37 cellular contexts compared by ENCODE assay signal in the genomic region with DNA sequence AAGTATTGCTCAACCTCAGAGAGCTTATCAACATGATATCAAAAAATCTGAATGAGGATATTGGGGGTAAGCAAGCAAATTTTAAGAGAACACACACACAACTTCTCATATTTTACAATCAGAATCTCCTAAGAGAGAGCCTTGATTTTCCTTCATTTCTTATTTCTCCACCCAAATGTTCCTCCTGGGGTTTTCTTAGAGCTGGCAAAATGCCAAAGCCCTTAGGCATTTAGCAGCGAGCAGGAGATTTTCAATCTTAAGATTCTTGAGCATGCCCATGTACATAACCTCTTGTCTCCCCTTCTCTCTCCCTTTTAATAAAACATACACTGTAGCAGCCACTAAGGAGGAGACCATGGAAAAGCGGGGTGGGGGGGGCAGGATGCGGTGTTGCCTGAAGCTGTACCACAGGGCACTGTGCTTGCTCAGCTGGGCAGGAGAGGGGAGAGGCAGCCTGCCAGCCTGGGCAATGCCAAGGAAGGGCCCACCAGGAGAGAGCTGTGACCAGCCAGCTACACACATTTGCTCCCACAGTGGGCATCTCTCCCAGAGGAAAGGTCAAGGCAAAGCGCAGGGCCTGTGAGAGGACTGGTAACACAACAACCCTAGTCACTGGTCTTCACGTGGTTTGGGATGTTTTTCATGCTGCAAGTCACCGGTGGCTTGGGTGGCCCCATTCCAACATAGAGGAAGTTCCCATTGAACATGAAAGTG. TPM values are rescaled to one million over a fixed set of nuclear protein-coding genes. Genes with fewer than 3 reads are reported as not detected.
DNase-seq lines count a peak whose midpoint lies in the region; ATAC-seq and TF ChIP-seq lines count a peak whose summit lies in the region.
"Had no signal": no experiment of that assay in that cellular context is flagged by ENCODE, and none has a peak within 500 bp of the region (broad histone marks: within the 10 kb centered on the region; RNA-seq: fewer than 3 reads in every experiment).

No MANE protein-coding gene starts in this region.

- H3K36me3 ChIP-seq in left ventricle myocardium inferior (no peaks in the 10 kb centered on the region), mesenchymal stem cell (ENCODE audit: control insufficient read depth in 1 of 2, insufficient read depth in 2 of 2, low read depth in 1 of 2, low read length in 2 of 2) (no peaks in the 10 kb centered on the region), prostate gland (no peaks in the 10 kb centered on the region)
- H3K36me3 ChIP-seq: BE2C, cardiac muscle cell, heart left ventricle, neutrophil, SJSA1, suprapubic skin, vagina, WERI-Rb-1 had no signal

- H3K4me2 ChIP-seq in mesenchymal stem cell (ENCODE audit: low read length, poor library complexity, severe bottlenecking): no peak overlapping the region

- WGBS in right cardiac atrium: 77% methylated on average over 6 of the region's 6 CpGs
- WGBS in mesenchymal stem cell: 79% methylated on average over 6 of the region's 6 CpGs
- 78% methylated on average over 6 of the region's 6 CpGs for WGBS in prostate gland

- H3K4me1 Mint-ChIP-seq in brain (peaks cover 47% of the 10 kb centered on the region), glutamatergic neuron (ENCODE audit: low read depth, unreplicated experiment) (peaks cover 11% of the 10 kb centered on the region)
- H3K4me1 Mint-ChIP-seq: activated T-helper 17 cell treated with anti-CD3 and anti-CD28 coated beads, Interleukin-2, amount 50 U/mL, for 72 hours; mesothelial cell of epicardium; naive thymus-derived CD4-positive, alpha-beta T cell; stimulated activated memory B cell treated with anti-CD40 and anti-IgM and Interleukin-4, amounts not matched to agents 10 μg/mL and 1 μg/mL and 100 μg/mL, for 72 hours had no signal

- H3K4me1 ChIP-seq in right cardiac atrium (ENCODE audit: control insufficient read depth, insufficient read depth, low read length): no peaks in the 10 kb centered on the region
- H3K4me1 ChIP-seq in left ventricle myocardium inferior: peaks cover 12% of the 10 kb centered on the region
- H3K4me1 ChIP-seq in mesenchymal stem cell (ENCODE audit: control insufficient read depth, insufficient read depth, low read depth, low read length): peaks cover 9% of the 10 kb centered on the region
- no peaks in the 10 kb centered on the region for H3K4me1 ChIP-seq in prostate gland (replicated peaks)
- H3K4me1 ChIP-seq: BE2C had no signal

- H3K27ac ChIP-seq in right cardiac atrium (ENCODE audit: low read length) (no peak overlapping the region), left ventricle myocardium inferior (replicated peaks) (no peak overlapping the region), mesenchymal stem cell (ENCODE audit: low read length, poor library complexity, severe bottlenecking) (no peak overlapping the region), prostate gland (no peak overlapping the region)
- H3K27ac ChIP-seq: cardiac muscle cell, heart left ventricle, neutrophil, RWPE1, SJSA1, suprapubic skin, vagina, WERI-Rb-1 had no signal

- no peak overlapping the region for H2BK15ac ChIP-seq in mesenchymal stem cell (ENCODE audit: low read depth, poor library complexity, severe bottlenecking)

- no peak overlapping the region for H4K91ac ChIP-seq in mesenchymal stem cell (ENCODE audit: low read length)

- H2BK5ac ChIP-seq in mesenchymal stem cell (ENCODE audit: low read depth, low read length, poor library complexity, severe bottlenecking): no peak overlapping the region

- no peak overlapping the region for H3K23ac ChIP-seq in mesenchymal stem cell (ENCODE audit: low read length in 2 of 2)

- H3K4me3 ChIP-seq in right cardiac atrium (ENCODE audit: low read length) (no peak overlapping the region), left ventricle myocardium inferior (no peak overlapping the region), mesenchymal stem cell (ENCODE audit: insufficient read depth in 1 of 2, low read depth in 1 of 2, low read length in 2 of 2) (no peak overlapping the region), prostate gland (no peak overlapping the region)
- H3K4me3 ChIP-seq: cardiac muscle cell, heart left ventricle, SJSA1, suprapubic skin, vagina had no signal

- H2BK120ac ChIP-seq in mesenchymal stem cell (ENCODE audit: low read depth, low read length): no peak overlapping the region

- H3K18ac ChIP-seq in mesenchymal stem cell (ENCODE audit: low read depth in 1 of 2, low read length in 2 of 2): no peak overlapping the region

- H3K9ac ChIP-seq in mesenchymal stem cell (ENCODE audit: low read length): no peak overlapping the region

- H3K4ac ChIP-seq in mesenchymal stem cell (ENCODE audit: low read depth in 1 of 2, low read length in 2 of 2): no peak overlapping the region

- H3K4me3 Mint-ChIP-seq in brain (peak overlapping the region in 3 of 5 experiments; percentile 24 to 74 (median 65)), glutamatergic neuron (ENCODE audit: unreplicated experiment) (no peak overlapping the region)
- H3K4me3 Mint-ChIP-seq: activated T-helper 17 cell treated with anti-CD3 and anti-CD28 coated beads, Interleukin-2, amount 50 U/mL, for 72 hours; CD8-positive, alpha-beta T cell; dendritic cell treated with granulocyte-macrophage colony-stimulating factor and Interleukin-4, amounts not matched to agents 40 ng/mL and 50 ng/mL, for 4 days; mesothelial cell of epicardium; naive thymus-derived CD4-positive, alpha-beta T cell; stimulated activated memory B cell treated with anti-CD40 and anti-IgM and Interleukin-4, amounts not matched to agents 10 μg/mL and 1 μg/mL and 100 μg/mL, for 72 hours; T-cell had no signal

- TF ChIP-seq POLR2A in prostate gland (IDR thresholded peaks at IDR 0.05): no peak

- H3K14ac ChIP-seq in mesenchymal stem cell (ENCODE audit: low read length in 2 of 2): no peak overlapping the region

- intact Hi-C loops in right cardiac atrium (cut with DNase I): no loop called here
- intact Hi-C loops in left ventricle myocardium inferior (cut with micrococcal nuclease): no loop called here
- intact Hi-C loops in prostate gland (cut with DNase I): no loop called here

- H2AK5ac ChIP-seq in mesenchymal stem cell (ENCODE audit: low read length, severe bottlenecking): no peak overlapping the region

- H3K27me3 ChIP-seq in right cardiac atrium (ENCODE audit: control insufficient read depth, insufficient read depth) (no peaks in the 10 kb centered on the region), left ventricle myocardium inferior (ENCODE audit: low read depth) (peaks cover 94% of the 10 kb centered on the region), mesenchymal stem cell (ENCODE audit: control insufficient read depth in 1 of 2, insufficient read depth in 1 of 2, low read length in 2 of 2) (peaks cover 67 to 71% of the 10 kb centered on the region in 2 experiments), prostate gland (replicated peaks; ENCODE audit: insufficient read depth) (peaks cover 8% of the 10 kb centered on the region)

- peaks cover 0 to 6% (median 3%) of the 10 kb centered on the region in 5 experiments for H3K9me3 Mint-ChIP-seq in brain
- no peaks in the 10 kb centered on the region for H3K9me3 Mint-ChIP-seq in glutamatergic neuron (ENCODE audit: unreplicated experiment)
- H3K9me3 Mint-ChIP-seq: dendritic cell treated with granulocyte-macrophage colony-stimulating factor and Interleukin-4, amounts not matched to agents 40 ng/mL and 50 ng/mL, for 4 days; mesothelial cell of epicardium had no signal

- no peak for ATAC-seq in right cardiac atrium
- ATAC-seq: activated T-helper 17 cell treated with anti-CD3 and anti-CD28 coated beads, Interleukin-2, amount 50 U/mL, for 72 hours; CD8-positive, alpha-beta T cell; esophagus mucosa; heart left ventricle; naive thymus-derived CD4-positive, alpha-beta T cell; stimulated activated memory B cell treated with anti-CD40 and anti-IgM and Interleukin-4, amounts not matched to agents 10 μg/mL and 1 μg/mL and 100 μg/mL, for 72 hours; T-cell had no signal

- H4K8ac ChIP-seq in mesenchymal stem cell (ENCODE audit: low read length): peak overlapping the region; percentile 56

- H3K9me3 ChIP-seq in right cardiac atrium (ENCODE audit: control insufficient read depth, low read length) (no peaks in the 10 kb centered on the region), left ventricle myocardium inferior (replicated peaks) (peaks cover 5% of the 10 kb centered on the region), mesenchymal stem cell (ENCODE audit: control insufficient read depth, low read length) (no peaks in the 10 kb centered on the region), prostate gland (no peaks in the 10 kb centered on the region)
- H3K9me3 ChIP-seq: BE2C, neutrophil, SJSA1, suprapubic skin, vagina had no signal

- H3K36me3 Mint-ChIP-seq in brain (peaks cover 3% of the 10 kb centered on the region), glutamatergic neuron (ENCODE audit: unreplicated experiment) (no peaks in the 10 kb centered on the region)
- H3K36me3 Mint-ChIP-seq: CD8-positive, alpha-beta T cell; mesothelial cell of epicardium; naive thymus-derived CD4-positive, alpha-beta T cell; stimulated activated memory B cell treated with anti-CD40 and anti-IgM and Interleukin-4, amounts not matched to agents 10 μg/mL and 1 μg/mL and 100 μg/mL, for 72 hours; T-cell had no signal

- H2BK12ac ChIP-seq in mesenchymal stem cell (ENCODE audit: low read length in 2 of 2): no peak overlapping the region

- H3K27me3 Mint-ChIP-seq in brain (peaks cover 16% of the 10 kb centered on the region), glutamatergic neuron (ENCODE audit: unreplicated experiment) (peaks cover 3% of the 10 kb centered on the region)
- H3K27me3 Mint-ChIP-seq: stimulated activated memory B cell treated with anti-CD40 and anti-IgM and Interleukin-4, amounts not matched to agents 10 μg/mL and 1 μg/mL and 100 μg/mL, for 72 hours had no signal

- no peaks in the 10 kb centered on the region for H3K79me1 ChIP-seq in mesenchymal stem cell (replicated peaks; ENCODE audit: low read length, poor library complexity, severe bottlenecking)

- peak in 2 of 3 donors; percentile 35 to 40 for DNase-seq in right cardiac atrium
- no peak for DNase-seq in left ventricle myocardium inferior
- DNase-seq in mesenchymal stem cell: no peak
- DNase-seq in NCI-H2107 (lab: John Stamatoyannopoulos, UW): no peak
- DNase-seq in glutamatergic neuron: no peak
- DNase-seq in prostate gland (ENCODE audit: low spot score): no peak
- DNase-seq in NCI-H1694 (lab: John Stamatoyannopoulos, UW): no peak
- DNase-seq: ACHN; activated CD4-positive, alpha-beta T cell treated with anti-CD3 and anti-CD28 coated beads for 48 hours; activated naive CD4-positive, alpha-beta T cell treated with anti-CD3 and anti-CD28 coated beads, Interleukin-2, amount 50 U/mL, for 16 hours; amniotic stem cell; BE2C; CD8-positive, alpha-beta T cell; heart left ventricle; Karpas-422; kidney; naive thymus-derived CD4-positive, alpha-beta T cell; NCI-H1417 treated with DMSO at 0.1 percent for 48 hours; NCI-H2081; NCI-H446 treated with DMSO at 0.1 percent for 48 hours; OCI-M1; T-cell; WERI-Rb-1 had no signal

- H3K27ac Mint-ChIP-seq in brain: peak overlapping the region in 2 of 5 experiments; percentile 30 to 31
- no peak overlapping the region for H3K27ac Mint-ChIP-seq in glutamatergic neuron (ENCODE audit: unreplicated experiment)
- H3K27ac Mint-ChIP-seq: activated T-helper 17 cell treated with anti-CD3 and anti-CD28 coated beads, Interleukin-2, amount 50 U/mL, for 72 hours; CD8-positive, alpha-beta T cell; dendritic cell treated with granulocyte-macrophage colony-stimulating factor and Interleukin-4, amounts not matched to agents 40 ng/mL and 50 ng/mL, for 4 days; mesothelial cell of epicardium; naive thymus-derived CD4-positive, alpha-beta T cell; stimulated activated memory B cell treated with anti-CD40 and anti-IgM and Interleukin-4, amounts not matched to agents 10 μg/mL and 1 μg/mL and 100 μg/mL, for 72 hours; T-cell had no signal

- H2AFZ ChIP-seq in mesenchymal stem cell (ENCODE audit: low read depth, low read length): no peak overlapping the region

- TF ChIP-seq CTCF in left ventricle myocardium inferior (IDR thresholded peaks at IDR 0.05; ENCODE audit: borderline replicate concordance): no peak
- no peak for TF ChIP-seq CTCF in brain (conservative IDR thresholded peaks at IDR 0.05)
- no peak for TF ChIP-seq CTCF in glutamatergic neuron (IDR thresholded peaks at IDR 0.05; ENCODE audit: partially characterized antibody, unreplicated experiment)
- no peak for TF ChIP-seq CTCF in prostate gland (IDR thresholded peaks at IDR 0.05)

RNA-seq across cellular contexts. Expression of a gene that starts 4.3 kb away (rescaled TPM):
- total RNA-seq in right cardiac atrium: under 1 TPM; 0.17 to 0.33 (median 0.20) TPM
- 0.20 TPM for polyA plus RNA-seq in right cardiac atrium
- 0.66 TPM for total RNA-seq in left ventricle myocardium inferior
- polyA plus RNA-seq in brain (ENCODE audit: insufficient read depth, low read depth, low replicate concordance): 8.1 TPM
- 0.44 TPM for polyA plus RNA-seq in mesenchymal stem cell (2013, experiment 1 of 2)
- 0.34 TPM for polyA plus RNA-seq in mesenchymal stem cell (2013, experiment 2 of 2)
- 1.7 TPM for total RNA-seq in glutamatergic neuron (ENCODE audit: unreplicated experiment)
- 1 to 10 TPM in 1 of 2 donors, not detected in 1; 2.3 TPM for total RNA-seq in prostate gland
- total RNA-seq: activated T-helper 17 cell treated with anti-CD3 and anti-CD28 coated beads, Interleukin-2, amount 50 U/mL, for 72 hours; CD8-positive, alpha-beta T cell; esophagus mucosa; fibroblast of villous mesenchyme; kidney; naive thymus-derived CD4-positive, alpha-beta T cell; pulmonary artery endothelial cell; SJSA1 had no signal
- polyA plus RNA-seq: naive thymus-derived CD4-positive, alpha-beta T cell had no signal

RNA-seq across cellular contexts. Expression of a gene that starts 10.6 kb away (rescaled TPM):
- under 1 TPM; 0.11 to 0.28 (median 0.14) TPM for total RNA-seq in right cardiac atrium
- polyA plus RNA-seq in right cardiac atrium: 0.11 TPM
- 0.33 TPM for total RNA-seq in left ventricle myocardium inferior
- 14.5 TPM for polyA plus RNA-seq in brain (ENCODE audit: insufficient read depth, low read depth, low replicate concordance)
- 0.08 TPM for polyA plus RNA-seq in mesenchymal stem cell (2013, experiment 1 of 2)
- 0.05 TPM for polyA plus RNA-seq in mesenchymal stem cell (2013, experiment 2 of 2)
- total RNA-seq in glutamatergic neuron (ENCODE audit: unreplicated experiment): 7.7 TPM
- total RNA-seq in prostate gland: under 1 TPM; 0.23 to 0.62 TPM
- total RNA-seq: activated T-helper 17 cell treated with anti-CD3 and anti-CD28 coated beads, Interleukin-2, amount 50 U/mL, for 72 hours; CD8-positive, alpha-beta T cell; esophagus mucosa; fibroblast of villous mesenchyme had no signal
- polyA plus RNA-seq: naive thymus-derived CD4-positive, alpha-beta T cell had no signal

Comparison
In these comparisons a context has a peak if more than half of its experiments do, and no peak if none do; other contexts are left out.
1. DNase-seq: peak in right cardiac atrium (2 of 3); none in left ventricle myocardium inferior (single experiment), mesenchymal stem cell (single experiment), NCI-H2107 (single experiment), glutamatergic neuron (single experiment), prostate gland (single experiment) and NCI-H1694 (single experiment).